Comparison of ENCODE assay signal across 8 cellular contexts in the genomic region with DNA sequence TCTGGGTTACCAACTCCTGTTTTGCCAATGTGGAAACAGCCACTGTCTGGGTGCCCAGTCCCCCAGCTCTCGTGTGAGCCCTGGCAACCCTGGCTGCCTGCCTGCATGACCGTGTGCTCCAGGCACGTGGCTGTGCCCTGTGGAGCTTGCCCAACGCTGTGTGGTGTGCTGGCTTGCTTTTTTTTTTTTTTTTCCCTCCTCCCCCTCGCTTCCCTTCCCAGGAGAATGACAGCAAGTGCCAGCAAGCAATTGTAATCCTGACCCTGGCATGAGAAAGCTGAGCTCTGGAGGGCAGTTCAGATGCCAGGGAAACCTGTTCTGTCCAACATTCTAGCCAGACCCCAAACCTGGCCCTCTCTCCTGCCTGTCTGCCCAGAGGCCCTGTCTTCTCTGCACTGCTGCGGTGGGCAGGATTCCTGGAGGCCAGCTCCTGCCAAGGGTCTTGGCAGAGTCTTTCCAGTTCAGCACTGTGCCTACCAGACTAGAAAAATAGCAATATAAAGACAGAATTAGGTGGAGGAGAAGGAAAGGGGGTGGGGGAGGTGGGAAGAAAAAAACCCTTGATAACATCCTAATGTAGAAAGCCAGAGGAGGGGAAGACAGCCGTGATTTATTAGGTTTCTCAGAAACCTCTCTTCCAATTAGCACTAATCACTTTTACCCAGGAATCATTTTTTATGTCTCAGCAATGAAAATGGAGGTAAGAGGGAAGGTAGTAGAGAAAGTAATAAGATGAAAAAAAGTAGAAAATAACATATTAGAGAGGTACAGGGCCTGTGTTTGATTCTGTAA. TPM values are rescaled to one million over a fixed set of nuclear protein-coding genes. Genes with fewer than 3 reads are reported as not detected.
A peak's percentile ranks its signal among the peaks of the same experiment; 100 is the strongest.
DNase-seq lines count a peak whose midpoint lies in the region; ATAC-seq and TF ChIP-seq lines count a peak whose summit lies in the region.

No MANE protein-coding gene starts in this region.

- H3K27ac ChIP-seq in lower lobe of right lung (peak overlapping the region; percentile 58), tibial artery (peak overlapping the region; percentile 79 to 82)

- DNase-seq in NCI-H446 treated with DMSO at 0.1 percent for 48 hours (lab: John Stamatoyannopoulos, UW) (peak; percentile 96), lower lobe of right lung (peak; percentile 86), tibial artery (peak; percentile 80 to 95), NCI-H1105 treated with DMSO at 0.1 percent for 48 hours (lab: John Stamatoyannopoulos, UW) (no peak)
- no peak for DNase-seq in activated effector memory CD4-positive, alpha-beta T cell treated with Interleukin-2 at 50 U/mL for 16 hours

- no peaks in the 10 kb centered on the region for H3K27me3 ChIP-seq in endocrine pancreas (ENCODE audit: control insufficient read depth, insufficient read depth, low read length)
- no peaks in the 10 kb centered on the region for H3K27me3 ChIP-seq in lower lobe of right lung (ENCODE audit: low read depth)
- H3K27me3 ChIP-seq in tibial artery, result no peaks in the 10 kb centered on the region

- no peak for TF ChIP-seq CTCF in lower lobe of right lung (IDR thresholded peaks at IDR 0.05)
- TF ChIP-seq CTCF in tibial artery (IDR thresholded peaks at IDR 0.05), result no peak

- no peak overlapping the region for H3K9ac ChIP-seq in endocrine pancreas (ENCODE audit: control insufficient read depth, insufficient read depth, low read length)

- intact Hi-C loops in lower lobe of right lung (cut with DNase I) (no loop called here), tibial artery (cut with DNase I; ENCODE audit: low total_unique reads) (no loop called here)

- peaks cover 35% of the 10 kb centered on the region for H3K4me1 ChIP-seq in endocrine pancreas (ENCODE audit: control insufficient read depth, insufficient read depth, low read length)
- H3K4me1 ChIP-seq in lower lobe of right lung, result peaks cover 53% of the 10 kb centered on the region
- H3K4me1 ChIP-seq in tibial artery, result peaks cover 0 to 80% (median 61%) of the 10 kb centered on the region in 4 donors

- H3K4me3 ChIP-seq in endocrine pancreas (ENCODE audit: control insufficient read depth, insufficient read depth, low read length) (peak overlapping the region; percentile 25), lower lobe of right lung (peak overlapping the region; percentile 12), tibial artery (peak overlapping the region in 1 of 2 donors; percentile 29)

- H3K9me3 ChIP-seq in endocrine pancreas (ENCODE audit: control insufficient read depth, low read length) (no peaks in the 10 kb centered on the region), lower lobe of right lung (no peaks in the 10 kb centered on the region), tibial artery (no peaks in the 10 kb centered on the region)

- ATAC-seq in lower lobe of right lung (peak; percentile 85 to 90), HG02623 (IDR thresholded peaks at IDR 0.05; ENCODE audit: unreplicated experiment) (no peak), GM21423 (IDR thresholded peaks at IDR 0.05; ENCODE audit: unreplicated experiment) (no peak)

- H3K36me3 ChIP-seq in endocrine pancreas (ENCODE audit: control insufficient read depth, insufficient read depth, low read length), result no peaks in the 10 kb centered on the region
- H3K36me3 ChIP-seq in lower lobe of right lung, result no peaks in the 10 kb centered on the region
- H3K36me3 ChIP-seq in tibial artery, result peaks cover 0 to 3% (median 0%) of the 10 kb centered on the region in 3 donors

RNA-seq across cellular contexts. Expression of a gene that starts 9.0 kb away (rescaled TPM):
- 29.4 TPM for total RNA-seq in lower lobe of right lung

Comparison
In these comparisons a context has a peak if more than half of its experiments do, and no peak if none do; other contexts are left out.
1. DNase-seq: peak in NCI-H446 treated with DMSO at 0.1 percent for 48 hours (single experiment), lower lobe of right lung (single experiment) and tibial artery (2 of 2); none in activated effector memory CD4-positive, alpha-beta T cell treated with Interleukin-2 at 50 U/mL for 16 hours (single experiment) and NCI-H1105 treated with DMSO at 0.1 percent for 48 hours (single experiment).
2. ATAC-seq: peak in lower lobe of right lung (2 of 2); none in HG02623 (single experiment) and GM21423 (single experiment).